In genomic region chr19:49327878-49328544, GRCh38 we compare ENCODE assay signal across 1 cellular context.
TF ChIP-seq lines count a peak whose summit lies in the region.

No MANE protein-coding gene starts in this region.

TF ChIP-seq in SK-N-SH treated with all-trans-retinoic acid at 6 μM for 48 hours, 23 proteins besides CTCF, POLR2A, EP300 and RAD21 (continued from another document):
- TF ChIP-seq TSHZ2 (CRISPR knock-in tag; IDR thresholded peaks at IDR 0.05) (no peak), ZFP30 (CRISPR knock-in tag; IDR thresholded peaks at IDR 0.05) (no peak), CREB5 (CRISPR knock-in tag; IDR thresholded peaks at IDR 0.05; ENCODE audit: low read depth) (no peak), ZNF70 (CRISPR knock-in tag; IDR thresholded peaks at IDR 0.05) (no peak), ZC3H10 (CRISPR knock-in tag; IDR thresholded peaks at IDR 0.05) (no peak), TCF4 (CRISPR knock-in tag; IDR thresholded peaks at IDR 0.05; ENCODE audit: borderline replicate concordance) (no peak), BACH2 (CRISPR knock-in tag; IDR thresholded peaks at IDR 0.05; ENCODE audit: borderline replicate concordance) (no peak)
